ENCODE assay signal across 18 cellular contexts in the genomic region with DNA sequence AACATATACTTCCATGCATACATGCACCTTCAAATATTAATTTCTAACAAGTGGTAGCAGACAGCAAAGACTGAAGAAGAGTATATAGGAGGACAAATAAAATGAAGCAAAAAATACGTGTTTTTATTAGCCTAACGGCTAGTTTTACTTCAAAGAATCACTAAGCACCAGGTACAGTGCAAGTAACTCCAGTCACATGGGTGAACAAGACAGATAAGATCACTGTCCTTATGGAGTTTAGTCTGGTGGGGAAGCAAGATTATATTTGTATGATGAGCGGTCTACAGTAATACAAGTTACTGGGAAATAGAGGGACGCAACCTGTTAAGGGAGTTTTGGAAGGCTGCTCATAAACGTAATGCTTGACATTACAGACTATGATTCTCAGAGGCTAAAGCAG. TPM values are rescaled to one million over a fixed set of nuclear protein-coding genes. Genes with fewer than 3 reads are reported as not detected.
DNase-seq lines count a peak whose midpoint lies in the region; ATAC-seq and TF ChIP-seq lines count a peak whose summit lies in the region.
"Had no signal": no experiment of that assay in that cellular context is flagged by ENCODE, and none has a peak within 500 bp of the region (broad histone marks: within the 10 kb centered on the region; RNA-seq: fewer than 3 reads in every experiment).

No MANE protein-coding gene starts in this region.

- TF ChIP-seq CTCF in C4-2B (conservative IDR thresholded peaks at IDR 0.05), result no peak
- no peak for TF ChIP-seq CTCF in RWPE2 (IDR thresholded peaks at IDR 0.05; ENCODE audit: poor library complexity, severe bottlenecking)
- TF ChIP-seq CTCF in nephron progenitor cell (IDR thresholded peaks at IDR 0.05), result no peak
- TF ChIP-seq CTCF in PC-3 (conservative IDR thresholded peaks at IDR 0.05; ENCODE audit: low read depth, low read length), result no peak

- peaks cover 11% of the 10 kb centered on the region for H3K79me2 ChIP-seq in PC-3 (ENCODE audit: low read length)

- H3K36me3 ChIP-seq in RWPE2 (ENCODE audit: low read depth), result peaks cover 76% of the 10 kb centered on the region
- peaks cover 25% of the 10 kb centered on the region; the same call in 1 of the 2 replicates for H3K36me3 ChIP-seq in PC-3 (ENCODE audit: low read depth, low read length)

- CTCF ChIA-PET in PC-3 (lab: Charles Lee), result no interaction called here
- CTCF ChIA-PET in HEK293T (lab: Yijun Ruan, JAX), result interaction anchor here (0.7 kb wide), 1 partner anchor 158 kb away, joined by 3 read pairs; no protein-coding TSS in a partner anchor

- DNase-seq in RWPE2 (ENCODE audit: low spot score) (no peak), epithelial cell of prostate (ENCODE audit: low read depth, low spot score) (no peak), nephron progenitor cell (no peak), PC-3 (no peak), NOMO-1 treated with dmso at 0.1 percent for 144 hours (lab: John Stamatoyannopoulos, UW; ENCODE audit: unreplicated experiment) (no peak), HEK293T (ENCODE audit: extremely low spot score) (no peak)
- DNase-seq: CD4-positive, alpha-beta T cell; CD8-positive, alpha-beta memory T cell; DMS53; DMS79 treated with DMSO at 0.1 percent for 48 hours; GM23248; H7; HCEC 1CT had no signal

- POLR2A ChIA-PET in PC-3 (lab: Charles Lee; ENCODE audit: unreplicated experiment), result no interaction called here
- POLR2A ChIA-PET in HEK293T (lab: Yijun Ruan, JAX), result interaction anchor here (2.8 kb wide), 1 partner anchor 16 kb away, joined by 10 read pairs; the partner anchor contains the start of gene FBXW2

- intact Hi-C loops in PC-3 (cut with micrococcal nuclease), result no loop called here

- BruUV-seq in PC-3 (replicated peaks; lab: Mats Ljungman, UMichigan), result no TSS peak

- no peak overlapping the region for H3K4me2 ChIP-seq in PC-3 (ENCODE audit: low read length)
- H3K4me2 ChIP-seq: BLaER1 had no signal

- H3K4me1 Mint-ChIP-seq in nephron progenitor cell, result peaks cover 7% of the 10 kb centered on the region
- H3K4me1 Mint-ChIP-seq: B cell, CD14-positive monocyte had no signal

- H3K27ac ChIP-seq in C4-2B (peak overlapping the region; percentile 27; the same call in 1 of the 2 replicates), RWPE2 (ENCODE audit: poor library complexity, severe bottlenecking) (peak overlapping the region; percentile 47), epithelial cell of prostate (peak overlapping the region; percentile 80), PC-3 (ENCODE audit: low read length) (no peak overlapping the region)
- H3K27ac ChIP-seq: 22Rv1, BLaER1, GM23248 had no signal

- H3K4me1 ChIP-seq in RWPE2 (ENCODE audit: insufficient read depth, poor library complexity, severe bottlenecking) (peaks cover 29% of the 10 kb centered on the region), PC-3 (ENCODE audit: insufficient read depth, low read length) (no peaks in the 10 kb centered on the region)
- H3K4me1 ChIP-seq: BLaER1 had no signal

- H3K27me3 ChIP-seq in RWPE2 (ENCODE audit: insufficient read depth, poor library complexity, severe bottlenecking) (no peaks in the 10 kb centered on the region), PC-3 (ENCODE audit: low read length) (no peaks in the 10 kb centered on the region)
- H3K27me3 ChIP-seq: BLaER1 had no signal

- no peaks in the 10 kb centered on the region for H3K9me2 ChIP-seq in PC-3 (replicated peaks; ENCODE audit: low read length)

- peaks cover 59% of the 10 kb centered on the region for H3K36me3 Mint-ChIP-seq in nephron progenitor cell (ENCODE audit: low read depth)

- no peak overlapping the region for H3K4me3 Mint-ChIP-seq in nephron progenitor cell
- H3K4me3 Mint-ChIP-seq: B cell; CD14-positive monocyte; CD4-positive, alpha-beta T cell had no signal

- H3K27me3 Mint-ChIP-seq in nephron progenitor cell (ENCODE audit: low read depth, poor library complexity), result no peaks in the 10 kb centered on the region
- H3K27me3 Mint-ChIP-seq: B cell; CD4-positive, alpha-beta T cell; CD8-positive, alpha-beta memory T cell had no signal

- ATAC-seq in RWPE2 (ENCODE audit: low read depth), result no peak
- ATAC-seq in PC-3, result no peak

- H4K20me1 ChIP-seq in PC-3 (ENCODE audit: low read length), result 0 out of 2 replicates have a peak, but pooled peaks cover 3% of the 10 kb centered on the region

- H3K9me3 ChIP-seq in RWPE2 (ENCODE audit: severe bottlenecking) (no peaks in the 10 kb centered on the region), PC-3 (ENCODE audit: low read length) (no peaks in the 10 kb centered on the region)

- no peak overlapping the region for H2AFZ ChIP-seq in PC-3 (ENCODE audit: low read length)
- H2AFZ ChIP-seq: GM23248 had no signal

- no peak overlapping the region for H3K4me3 ChIP-seq in RWPE2 (ENCODE audit: severe bottlenecking)
- no peak overlapping the region for H3K4me3 ChIP-seq in PC-3 (ENCODE audit: low read length)
- H3K4me3 ChIP-seq: BLaER1, GM23248 had no signal

- H3F3A ChIP-seq in PC-3 (ENCODE audit: low read length, unreplicated experiment), result no peaks in the 10 kb centered on the region

- H3K9me3 Mint-ChIP-seq in nephron progenitor cell, result no peaks in the 10 kb centered on the region
- H3K9me3 Mint-ChIP-seq: CD14-positive monocyte; CD4-positive, alpha-beta T cell; CD8-positive, alpha-beta memory T cell had no signal

- no peak overlapping the region for H3K9ac ChIP-seq in PC-3 (ENCODE audit: low read length)
- H3K9ac ChIP-seq: BLaER1, GM23248 had no signal

- peak overlapping the region; percentile 54 for H3K27ac Mint-ChIP-seq in nephron progenitor cell
- H3K27ac Mint-ChIP-seq: B cell; CD4-positive, alpha-beta T cell had no signal

TF ChIP-seq in HEK293T, 16 proteins besides CTCF, POLR2A, EP300 and RAD21:
- no peak for TF ChIP-seq FOXM1 (IDR thresholded peaks at IDR 0.05; ENCODE audit: borderline replicate concordance)
- TF ChIP-seq CTBP1 (IDR thresholded peaks at IDR 0.05; ENCODE audit: borderline replicate concordance), result no peak
- TF ChIP-seq ELF4 (IDR thresholded peaks at IDR 0.05), result no peak

RNA-seq across cellular contexts. Expression of gene FBXW2, which starts 16.0 kb away (rescaled TPM):
- 25.0 and 30.5 TPM in 2 replicates for total RNA-seq in PC-3 (2014; rRNA removed)
